In the genomic region with DNA sequence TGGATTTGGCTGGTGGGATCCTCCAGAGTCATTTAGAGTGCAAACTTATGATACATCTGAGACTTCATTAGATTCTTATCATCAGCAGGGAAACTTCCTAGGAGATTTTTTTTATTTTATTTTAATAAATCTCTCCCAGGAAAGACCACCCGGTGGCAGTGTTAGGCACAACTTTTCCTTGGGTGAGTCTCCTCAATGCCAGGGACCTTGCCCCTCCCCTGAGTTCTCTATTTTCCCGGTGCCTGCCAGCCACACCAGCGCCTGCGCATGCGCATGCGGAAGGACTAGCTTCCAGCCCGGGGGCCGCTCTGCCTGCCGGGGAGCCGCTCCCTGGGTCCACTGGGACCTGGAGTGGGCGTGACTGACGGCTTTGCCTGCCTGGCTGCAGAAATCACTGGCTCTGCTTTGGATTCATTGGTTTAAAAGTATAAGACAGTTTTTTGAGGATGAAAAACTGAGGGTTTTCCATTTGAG, we compare ENCODE assay signal across 8 cellular contexts.
A peak's percentile ranks its signal among the peaks of the same experiment; 100 is the strongest.
DNase-seq lines count a peak whose midpoint lies in the region; ATAC-seq and TF ChIP-seq lines count a peak whose summit lies in the region.

No MANE protein-coding gene starts in this region.

- H3K27ac ChIP-seq in brain microvascular endothelial cell, result no peak overlapping the region
- no peak overlapping the region for H3K27ac ChIP-seq in spleen
- no peak overlapping the region for H3K27ac ChIP-seq in vagina

- TF ChIP-seq POLR2A in spleen (IDR thresholded peaks at IDR 0.05), result no peak
- TF ChIP-seq POLR2A in vagina (IDR thresholded peaks at IDR 0.05), result no peak

- 2 to 4% (median 3%) methylated on average over 12 of the region's 12 CpGs for WGBS in spleen, 5 donors

- TF ChIP-seq CTCF in brain microvascular endothelial cell (IDR thresholded peaks at IDR 0.05; ENCODE audit: low read depth, low read length, missing control alignments), result peak; percentile 8
- TF ChIP-seq CTCF in spleen (IDR thresholded peaks at IDR 0.05 in 8 of 11, conservative IDR thresholded peaks at IDR 0.05 in 3 of 11), result no peak
- no peak for TF ChIP-seq CTCF in vagina (IDR thresholded peaks at IDR 0.05)

- no peaks in the 10 kb centered on the region for H3K9me3 ChIP-seq in HAP-1
- H3K9me3 ChIP-seq in iPS-18c (ENCODE audit: control insufficient read depth, insufficient read depth, low read length), result no peaks in the 10 kb centered on the region
- H3K9me3 ChIP-seq in spleen, result peaks cover 0 to 4% (median 0%) of the 10 kb centered on the region in 8 donors
- no peaks in the 10 kb centered on the region for H3K9me3 ChIP-seq in vagina

- H3K4me1 ChIP-seq in HAP-1 (no peaks in the 10 kb centered on the region), spleen (peaks cover 0 to 5% (median 0%) of the 10 kb centered on the region in 6 donors), vagina (no peaks in the 10 kb centered on the region)

- H3K36me3 ChIP-seq in HAP-1 (replicated peaks) (no peaks in the 10 kb centered on the region), brain microvascular endothelial cell (replicated peaks) (no peaks in the 10 kb centered on the region), spleen (no peaks in the 10 kb centered on the region), vagina (no peaks in the 10 kb centered on the region)

- peaks cover 0 to 1% of the 10 kb centered on the region in 2 donors for H3K9me3 Mint-ChIP-seq in effector memory CD8-positive, alpha-beta T cell

- H3K27me3 Mint-ChIP-seq in effector memory CD8-positive, alpha-beta T cell, result peaks cover 14 to 32% of the 10 kb centered on the region in 2 donors

- no peak overlapping the region for H3K27ac Mint-ChIP-seq in effector memory CD8-positive, alpha-beta T cell

- intact Hi-C loops in spleen (cut with DNase I; ENCODE audit: low total_unique reads), result no loop called here
- intact Hi-C loops in vagina (cut with DNase I), result no loop called here

- DNase-seq in HAP-1 (ENCODE audit: low spot score in 2 of 2) (peak; percentile 74 to 90), NCI-H510A (lab: John Stamatoyannopoulos, UW) (peak; percentile 37), brain microvascular endothelial cell (peak; percentile 36), spleen (peak; percentile 85), vagina (ENCODE audit: extremely low spot score in 2 of 2) (no peak)
- DNase-seq in effector memory CD8-positive, alpha-beta T cell, result no peak

- H3K27me3 ChIP-seq in HAP-1 (ENCODE audit: low read depth), result no peaks in the 10 kb centered on the region
- no peaks in the 10 kb centered on the region for H3K27me3 ChIP-seq in brain microvascular endothelial cell (replicated peaks)
- peaks cover 0 to 10% (median 0%) of the 10 kb centered on the region in 7 donors for H3K27me3 ChIP-seq in spleen (replicated peaks in 1 of 7)
- H3K27me3 ChIP-seq in vagina, result no peaks in the 10 kb centered on the region

- no peak for ATAC-seq in effector memory CD8-positive, alpha-beta T cell (replicated peaks)
- ATAC-seq in GM18867 (IDR thresholded peaks at IDR 0.05; ENCODE audit: unreplicated experiment), result no peak

- no peak overlapping the region for H3K4me3 Mint-ChIP-seq in effector memory CD8-positive, alpha-beta T cell

- in situ Hi-C loops in HAP-1 (cut with MboI; ENCODE audit: low sequenced_read_pairs) (no loop called here), brain microvascular endothelial cell (cut with HindIII; ENCODE audit: low pct_ligation_motif_present, low sequenced_read_pairs) (no loop called here)

- no peaks in the 10 kb centered on the region for H3K4me1 Mint-ChIP-seq in effector memory CD8-positive, alpha-beta T cell (ENCODE audit: low read depth in 2 of 2)

- H3K4me3 ChIP-seq in HAP-1 (no peak overlapping the region), brain microvascular endothelial cell (ENCODE audit: low read depth, low read length) (no peak overlapping the region), iPS-18c (ENCODE audit: insufficient read depth, low read depth, low read length) (peak overlapping the region; percentile 16; the same call in 1 of the 2 replicates), spleen (peak overlapping the region in 2 of 8 donors; percentile 5 to 44), vagina (no peak overlapping the region)

- no peaks in the 10 kb centered on the region for H3K36me3 Mint-ChIP-seq in effector memory CD8-positive, alpha-beta T cell (ENCODE audit: insufficient read depth)

Comparison
In these comparisons a context has a peak if more than half of its experiments do, and no peak if none do; other contexts are left out.
1. DNase-seq: peak in HAP-1 (2 of 2), NCI-H510A (single experiment), brain microvascular endothelial cell (single experiment) and spleen (single experiment); none in vagina (0 of 2) and effector memory CD8-positive, alpha-beta T cell (0 of 3).